In genomic region chr13:87810391-87810801, GRCh38 we compare ENCODE assay signal across 15 cellular contexts.
DNase-seq lines count a peak whose midpoint lies in the region; ATAC-seq, FAIRE-seq and TF ChIP-seq lines count a peak whose summit lies in the region.
"Had no signal": no experiment of that assay in that cellular context is flagged by ENCODE, and none has a peak within 500 bp of the region (broad histone marks: within the 10 kb centered on the region; RNA-seq: fewer than 3 reads in every experiment).

No MANE protein-coding gene starts in this region.

- H3K36me3 ChIP-seq in Caco-2 (ENCODE audit: control insufficient read depth, insufficient read depth, low read length) (no peaks in the 10 kb centered on the region), ectodermal cell (ENCODE audit: control insufficient read depth, insufficient read depth, low read length) (no peaks in the 10 kb centered on the region), HepG2 (replicated peaks in 1 of 2; ENCODE audit: control insufficient read depth in 1 of 2, insufficient read depth in 2 of 2, low read length in 2 of 2) (no peaks in the 10 kb centered on the region)
- H3K36me3 ChIP-seq: tibial artery had no signal

- peaks cover 3% of the 10 kb centered on the region for H3K27me3 Mint-ChIP-seq in Caco-2 (ENCODE audit: insufficient read depth, unreplicated experiment)

- POLR2A ChIA-PET in Caco-2 (lab: Charles Lee): no interaction called here
- POLR2A ChIA-PET in HepG2 (lab: Yijun Ruan, JAX): no interaction called here

- BruUV-seq in Caco-2 (replicated peaks; lab: Mats Ljungman, UMichigan) (no TSS peak), HepG2 (replicated peaks; lab: Mats Ljungman, UMichigan) (no TSS peak)

- H3K27ac Mint-ChIP-seq in Caco-2 (ENCODE audit: unreplicated experiment): no peak overlapping the region

- H3K79me2 ChIP-seq in HepG2 (ENCODE audit: insufficient read depth, low read length): no peaks in the 10 kb centered on the region

- intact Hi-C loops in Caco-2 (cut with micrococcal nuclease; ENCODE audit: unreplicated experiment): no loop called here
- intact Hi-C loops in HepG2 (cut with micrococcal nuclease; ENCODE audit: unreplicated experiment): no loop called here
- intact Hi-C loops in left cardiac atrium (cut with DNase I): no loop called here

- H3K27ac ChIP-seq in ectodermal cell (ENCODE audit: insufficient read depth, low read depth, low read length, poor library complexity, severe bottlenecking) (no peak overlapping the region), HepG2 (ENCODE audit: extremely low read length, insufficient read depth, low read length) (no peak overlapping the region)
- H3K27ac ChIP-seq: tibial artery had no signal

- TF ChIP-seq EP300 in HepG2 (IDR thresholded peaks at IDR 0.05; ENCODE audit: low read depth in 2 of 2, low read length in 2 of 2) (no peak), HepG2 (CRISPR knock-in tag; IDR thresholded peaks at IDR 0.05; ENCODE audit: borderline replicate concordance) (no peak)

- H3K4me3 Mint-ChIP-seq in Caco-2 (ENCODE audit: unreplicated experiment): no peak overlapping the region

- H3K36me3 Mint-ChIP-seq in Caco-2 (ENCODE audit: insufficient read depth, unreplicated experiment): no peaks in the 10 kb centered on the region

- ATAC-seq in HepG2: peak; percentile 97
- no peak for ATAC-seq in HG03175 (IDR thresholded peaks at IDR 0.05; ENCODE audit: unreplicated experiment)
- no peak for ATAC-seq in left cardiac atrium

- DNase-seq in Caco-2 (peak; percentile 5 to 17), NCI-H1694 (lab: John Stamatoyannopoulos, UW) (peak; percentile 36), HepG2 (ENCODE audit: low spot score) (peak; percentile 18), NCI-H226 (no peak), NOMO-1 treated with DMSO at 0.1 percent for 48 hours (lab: John Stamatoyannopoulos, UW; ENCODE audit: unreplicated experiment) (no peak), left cardiac atrium (no peak)
- DNase-seq: activated naive CD4-positive, alpha-beta T cell treated with anti-CD3 and anti-CD28 coated beads, Interleukin-2, amount 50 U/mL, for 16 hours; DMS 273 treated with DMSO at 0.1 percent for 48 hours; head of caudate nucleus; midbrain; NCI-H524 treated with DMSO at 0.1 percent for 48 hours; Right ventricle myocardium superior; tibial artery had no signal

- H3K9me3 ChIP-seq in Caco-2: no peaks in the 10 kb centered on the region
- H3K9me3 ChIP-seq in ectodermal cell (ENCODE audit: control insufficient read depth, low read length): no peaks in the 10 kb centered on the region
- H3K9me3 ChIP-seq in HepG2 (ENCODE audit: low read length): no peaks in the 10 kb centered on the region
- H3K9me3 ChIP-seq: tibial artery had no signal

- 0 out of 2 replicates have a peak, but pooled peaks cover 2% of the 10 kb centered on the region for H4K20me1 ChIP-seq in HepG2 (ENCODE audit: insufficient read depth, low read length)

- H3K9me3 Mint-ChIP-seq in Caco-2 (ENCODE audit: unreplicated experiment): no peaks in the 10 kb centered on the region

- WGBS in ectodermal cell, 2 experiments: 48 to 51% methylated on average over 13 of the region's 13 CpGs
- WGBS in HepG2 (ENCODE audit: low lambda C conversion rate): 19% methylated on average over 3 of the region's 13 CpGs

- no peak for TF ChIP-seq CTCF in Caco-2 (IDR thresholded peaks at IDR 0.05; ENCODE audit: insufficient read depth in 1 of 2, low read depth in 1 of 2, low read length in 1 of 2, severe bottlenecking in 1 of 2, unreplicated experiment in 1 of 2)
- TF ChIP-seq CTCF in HepG2 (CRISPR knock-in tag; IDR thresholded peaks at IDR 0.05): no peak

- peak overlapping the region; percentile 45; the same call in 1 of the 2 replicates for H3K4me2 ChIP-seq in HepG2 (ENCODE audit: low read depth, low read length)

- H3K4me1 ChIP-seq in Caco-2 (no peaks in the 10 kb centered on the region), ectodermal cell (ENCODE audit: control insufficient read depth, insufficient read depth, low read length) (no peaks in the 10 kb centered on the region), HepG2 (ENCODE audit: insufficient read depth, low read length) (no peaks in the 10 kb centered on the region)
- H3K4me1 ChIP-seq: tibial artery had no signal

- CTCF ChIA-PET in Caco-2 (lab: Charles Lee) (no interaction called here), HepG2 (lab: Yijun Ruan, JAX; ENCODE audit: low intra/inter-chr PET ratio, low total read pairs) (no interaction called here)

- TF ChIP-seq POLR2A in HepG2 (IDR thresholded peaks at IDR 0.05; ENCODE audit: insufficient read depth in 1 of 2, low read depth in 2 of 2, low read length in 2 of 2): no peak

- H3K4me3 ChIP-seq in Caco-2 (ENCODE audit: low read depth, low read length) (no peak overlapping the region), ectodermal cell (ENCODE audit: insufficient read depth, low read depth, low read length) (peak overlapping the region; percentile 3), HepG2 (replicated peaks in 1 of 3; ENCODE audit: insufficient read depth in 1 of 3, low read depth in 2 of 3, low read length in 3 of 3) (no peak overlapping the region; a peak in 1 of 6 replicates)
- H3K4me3 ChIP-seq: tibial artery had no signal

- no peak overlapping the region for H2AFZ ChIP-seq in HepG2 (ENCODE audit: low read length)

- H3K27me3 ChIP-seq in Caco-2 (replicated peaks; ENCODE audit: control insufficient read depth, insufficient read depth, low read length): no peaks in the 10 kb centered on the region
- H3K27me3 ChIP-seq in ectodermal cell (ENCODE audit: control insufficient read depth, insufficient read depth, low read length, poor library complexity, severe bottlenecking): no peaks in the 10 kb centered on the region
- H3K27me3 ChIP-seq in HepG2 (ENCODE audit: control insufficient read depth in 1 of 2, insufficient read depth in 2 of 2, low read length in 2 of 2): no peaks in the 10 kb centered on the region
- H3K27me3 ChIP-seq: tibial artery had no signal

- no peak for FAIRE-seq in HepG2 (lab: Jason Lieb, UNC)

- H3K9ac ChIP-seq in HepG2 (ENCODE audit: insufficient read depth, low read depth, low read length): no peak overlapping the region

- H3K4me1 Mint-ChIP-seq in Caco-2 (ENCODE audit: low read depth, unreplicated experiment): no peaks in the 10 kb centered on the region

- TF ChIP-seq RAD21 in HepG2 (CRISPR knock-in tag; IDR thresholded peaks at IDR 0.05): no peak

- in situ Hi-C loops in HepG2 (cut with HindIII; ENCODE audit: extremely low pct_ligation_motif_present, low pct_unique_long_range_greater_than_20kb): no loop called here

TF ChIP-seq in HepG2, 621 proteins besides CTCF, POLR2A, EP300 and RAD21:
- TF ChIP-seq CEBPB (IDR thresholded peaks at IDR 0.05; ENCODE audit: borderline replicate concordance, low read depth, low read length): peak; percentile 43; the same call in 1 of the 2 replicates
- TF ChIP-seq CEBPG (CRISPR knock-in tag; IDR thresholded peaks at IDR 0.05): 0 out of 2 replicates have a peak, but pooled peaks have one; percentile 18
- no peak for TF ChIP-seq ZNF598 (CRISPR knock-in tag; IDR thresholded peaks at IDR 0.05; ENCODE audit: borderline replicate concordance)

Comparison
In these comparisons a context has a peak if more than half of its experiments do, and no peak if none do; other contexts are left out.
1. DNase-seq: peak in Caco-2 (2 of 2), NCI-H1694 (single experiment) and HepG2 (single experiment); none in NCI-H226 (single experiment), NOMO-1 treated with DMSO at 0.1 percent for 48 hours (single experiment) and left cardiac atrium (single experiment).